ENCODE assay signal across 1 cellular context in the genomic region with DNA sequence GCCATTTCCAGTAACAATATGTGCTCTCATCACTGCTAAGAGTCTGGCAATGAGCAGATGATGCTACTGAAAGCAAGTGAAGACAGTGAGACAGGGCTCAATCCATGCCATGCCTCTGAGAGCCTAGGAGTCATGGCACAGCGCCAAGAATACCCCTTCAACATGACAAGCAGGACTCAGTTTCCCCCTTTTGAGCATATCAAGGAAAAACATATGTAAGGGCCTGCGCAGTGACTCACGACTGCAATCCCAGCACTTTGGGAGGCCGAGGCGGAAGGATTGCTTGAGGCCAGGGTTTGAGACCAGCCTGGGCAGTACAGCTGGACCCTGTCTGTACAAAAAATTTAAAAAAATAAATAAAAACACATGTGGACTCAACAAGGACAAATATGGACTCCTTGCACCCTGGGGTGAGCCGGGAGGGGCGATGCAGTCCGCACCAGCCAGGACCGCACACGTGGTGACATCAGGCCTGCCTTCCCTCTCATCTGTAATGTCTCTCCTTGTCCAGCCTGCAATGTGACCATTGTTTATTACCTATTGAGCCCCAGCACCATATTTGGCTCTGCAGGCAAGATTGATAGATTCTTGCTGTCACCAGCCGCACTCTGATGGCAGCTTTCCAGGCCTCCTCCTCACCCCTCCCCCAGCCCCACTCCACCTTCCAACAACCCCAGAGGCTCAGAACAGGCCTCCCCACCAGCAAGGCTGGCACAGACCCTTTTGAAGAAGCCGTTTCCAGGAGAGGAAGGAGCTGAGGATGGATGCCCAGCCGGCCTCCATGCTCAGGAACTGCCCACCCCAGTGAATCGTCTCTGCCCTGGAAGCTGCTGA.
A peak's percentile ranks its signal among the peaks of the same experiment; 100 is the strongest.
TF ChIP-seq lines count a peak whose summit lies in the region.

No MANE protein-coding gene starts in this region.

TF ChIP-seq in K562, 482 proteins besides CTCF, POLR2A, EP300 and RAD21 (continued from another document and continues in another):
- TF ChIP-seq, protein P1, sequence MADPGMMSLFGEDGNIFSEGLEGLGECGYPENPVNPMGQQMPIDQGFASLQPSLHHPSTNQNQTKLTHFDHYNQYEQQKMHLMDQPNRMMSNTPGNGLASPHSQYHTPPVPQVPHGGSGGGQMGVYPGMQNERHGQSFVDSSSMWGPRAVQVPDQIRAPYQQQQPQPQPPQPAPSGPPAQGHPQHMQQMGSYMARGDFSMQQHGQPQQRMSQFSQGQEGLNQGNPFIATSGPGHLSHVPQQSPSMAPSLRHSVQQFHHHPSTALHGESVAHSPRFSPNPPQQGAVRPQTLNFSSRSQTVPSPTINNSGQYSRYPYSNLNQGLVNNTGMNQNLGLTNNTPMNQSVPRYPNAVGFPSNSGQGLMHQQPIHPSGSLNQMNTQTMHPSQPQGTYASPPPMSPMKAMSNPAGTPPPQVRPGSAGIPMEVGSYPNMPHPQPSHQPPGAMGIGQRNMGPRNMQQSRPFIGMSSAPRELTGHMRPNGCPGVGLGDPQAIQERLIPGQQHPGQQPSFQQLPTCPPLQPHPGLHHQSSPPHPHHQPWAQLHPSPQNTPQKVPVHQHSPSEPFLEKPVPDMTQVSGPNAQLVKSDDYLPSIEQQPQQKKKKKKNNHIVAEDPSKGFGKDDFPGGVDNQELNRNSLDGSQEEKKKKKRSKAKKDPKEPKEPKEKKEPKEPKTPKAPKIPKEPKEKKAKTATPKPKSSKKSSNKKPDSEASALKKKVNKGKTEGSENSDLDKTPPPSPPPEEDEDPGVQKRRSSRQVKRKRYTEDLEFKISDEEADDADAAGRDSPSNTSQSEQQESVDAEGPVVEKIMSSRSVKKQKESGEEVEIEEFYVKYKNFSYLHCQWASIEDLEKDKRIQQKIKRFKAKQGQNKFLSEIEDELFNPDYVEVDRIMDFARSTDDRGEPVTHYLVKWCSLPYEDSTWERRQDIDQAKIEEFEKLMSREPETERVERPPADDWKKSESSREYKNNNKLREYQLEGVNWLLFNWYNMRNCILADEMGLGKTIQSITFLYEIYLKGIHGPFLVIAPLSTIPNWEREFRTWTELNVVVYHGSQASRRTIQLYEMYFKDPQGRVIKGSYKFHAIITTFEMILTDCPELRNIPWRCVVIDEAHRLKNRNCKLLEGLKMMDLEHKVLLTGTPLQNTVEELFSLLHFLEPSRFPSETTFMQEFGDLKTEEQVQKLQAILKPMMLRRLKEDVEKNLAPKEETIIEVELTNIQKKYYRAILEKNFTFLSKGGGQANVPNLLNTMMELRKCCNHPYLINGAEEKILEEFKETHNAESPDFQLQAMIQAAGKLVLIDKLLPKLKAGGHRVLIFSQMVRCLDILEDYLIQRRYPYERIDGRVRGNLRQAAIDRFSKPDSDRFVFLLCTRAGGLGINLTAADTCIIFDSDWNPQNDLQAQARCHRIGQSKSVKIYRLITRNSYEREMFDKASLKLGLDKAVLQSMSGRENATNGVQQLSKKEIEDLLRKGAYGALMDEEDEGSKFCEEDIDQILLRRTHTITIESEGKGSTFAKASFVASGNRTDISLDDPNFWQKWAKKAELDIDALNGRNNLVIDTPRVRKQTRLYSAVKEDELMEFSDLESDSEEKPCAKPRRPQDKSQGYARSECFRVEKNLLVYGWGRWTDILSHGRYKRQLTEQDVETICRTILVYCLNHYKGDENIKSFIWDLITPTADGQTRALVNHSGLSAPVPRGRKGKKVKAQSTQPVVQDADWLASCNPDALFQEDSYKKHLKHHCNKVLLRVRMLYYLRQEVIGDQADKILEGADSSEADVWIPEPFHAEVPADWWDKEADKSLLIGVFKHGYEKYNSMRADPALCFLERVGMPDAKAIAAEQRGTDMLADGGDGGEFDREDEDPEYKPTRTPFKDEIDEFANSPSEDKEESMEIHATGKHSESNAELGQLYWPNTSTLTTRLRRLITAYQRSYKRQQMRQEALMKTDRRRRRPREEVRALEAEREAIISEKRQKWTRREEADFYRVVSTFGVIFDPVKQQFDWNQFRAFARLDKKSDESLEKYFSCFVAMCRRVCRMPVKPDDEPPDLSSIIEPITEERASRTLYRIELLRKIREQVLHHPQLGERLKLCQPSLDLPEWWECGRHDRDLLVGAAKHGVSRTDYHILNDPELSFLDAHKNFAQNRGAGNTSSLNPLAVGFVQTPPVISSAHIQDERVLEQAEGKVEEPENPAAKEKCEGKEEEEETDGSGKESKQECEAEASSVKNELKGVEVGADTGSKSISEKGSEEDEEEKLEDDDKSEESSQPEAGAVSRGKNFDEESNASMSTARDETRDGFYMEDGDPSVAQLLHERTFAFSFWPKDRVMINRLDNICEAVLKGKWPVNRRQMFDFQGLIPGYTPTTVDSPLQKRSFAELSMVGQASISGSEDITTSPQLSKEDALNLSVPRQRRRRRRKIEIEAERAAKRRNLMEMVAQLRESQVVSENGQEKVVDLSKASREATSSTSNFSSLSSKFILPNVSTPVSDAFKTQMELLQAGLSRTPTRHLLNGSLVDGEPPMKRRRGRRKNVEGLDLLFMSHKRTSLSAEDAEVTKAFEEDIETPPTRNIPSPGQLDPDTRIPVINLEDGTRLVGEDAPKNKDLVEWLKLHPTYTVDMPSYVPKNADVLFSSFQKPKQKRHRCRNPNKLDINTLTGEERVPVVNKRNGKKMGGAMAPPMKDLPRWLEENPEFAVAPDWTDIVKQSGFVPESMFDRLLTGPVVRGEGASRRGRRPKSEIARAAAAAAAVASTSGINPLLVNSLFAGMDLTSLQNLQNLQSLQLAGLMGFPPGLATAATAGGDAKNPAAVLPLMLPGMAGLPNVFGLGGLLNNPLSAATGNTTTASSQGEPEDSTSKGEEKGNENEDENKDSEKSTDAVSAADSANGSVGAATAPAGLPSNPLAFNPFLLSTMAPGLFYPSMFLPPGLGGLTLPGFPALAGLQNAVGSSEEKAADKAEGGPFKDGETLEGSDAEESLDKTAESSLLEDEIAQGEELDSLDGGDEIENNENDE (IDR thresholded peaks at IDR 0.05; ENCODE audit: low read depth, low read length) = no peak
- TF ChIP-seq MYC (IDR thresholded peaks at IDR 0.05; ENCODE audit: low read depth, low read length) (peak; percentile 89), MYC (CRISPR knock-in tag; IDR thresholded peaks at IDR 0.05; ENCODE audit: borderline replicate concordance, low read depth) (no peak; the same call in 1 of the 2 replicates), CBX3 (IDR thresholded peaks at IDR 0.05; ENCODE audit: borderline replicate concordance in 1 of 2, low read length in 2 of 2) (0 out of 3 replicates have a peak, but pooled peaks of 1 of the 2 experiments have one; percentile 14), SRSF1 (IDR thresholded peaks at IDR 0.05; ENCODE audit: low read depth, low read length) (no peak), BACH1 (tag; IDR thresholded peaks at IDR 0.05) (peak; percentile 75; the same call in 1 of the 2 replicates), FOXP4 (CRISPR knock-in tag; IDR thresholded peaks at IDR 0.05; ENCODE audit: borderline replicate concordance) (no peak), TEAD2 (tag; IDR thresholded peaks at IDR 0.05) (no peak; the same call in 1 of the 2 replicates), ATF6 (CRISPR knock-in tag; IDR thresholded peaks at IDR 0.05) (no peak), TCF3 (CRISPR knock-in tag; IDR thresholded peaks at IDR 0.05) (peak; percentile 32; the same call in 1 of the 2 replicates), NUFIP1 (IDR thresholded peaks at IDR 0.05; ENCODE audit: partially characterized antibody) (no peak), ETV1 (tag; conservative IDR thresholded peaks at IDR 0.05; ENCODE audit: low read depth) (peak; percentile 51), ZBTB1 (CRISPR knock-in tag; IDR thresholded peaks at IDR 0.05; ENCODE audit: borderline replicate concordance, low read depth) (no peak), SMC3 (conservative IDR thresholded peaks at IDR 0.05; ENCODE audit: insufficient read depth, low read depth, low read length) (no peak), YBX1 (IDR thresholded peaks at IDR 0.05) (no peak), KLF16 (IDR thresholded peaks at IDR 0.05) (no peak), CREB3L1 (IDR thresholded peaks at IDR 0.05; ENCODE audit: borderline replicate concordance, low read depth) (no peak), HSF4 (CRISPR knock-in tag; IDR thresholded peaks at IDR 0.05; ENCODE audit: borderline replicate concordance) (no peak)
- TF ChIP-seq, protein P2, sequence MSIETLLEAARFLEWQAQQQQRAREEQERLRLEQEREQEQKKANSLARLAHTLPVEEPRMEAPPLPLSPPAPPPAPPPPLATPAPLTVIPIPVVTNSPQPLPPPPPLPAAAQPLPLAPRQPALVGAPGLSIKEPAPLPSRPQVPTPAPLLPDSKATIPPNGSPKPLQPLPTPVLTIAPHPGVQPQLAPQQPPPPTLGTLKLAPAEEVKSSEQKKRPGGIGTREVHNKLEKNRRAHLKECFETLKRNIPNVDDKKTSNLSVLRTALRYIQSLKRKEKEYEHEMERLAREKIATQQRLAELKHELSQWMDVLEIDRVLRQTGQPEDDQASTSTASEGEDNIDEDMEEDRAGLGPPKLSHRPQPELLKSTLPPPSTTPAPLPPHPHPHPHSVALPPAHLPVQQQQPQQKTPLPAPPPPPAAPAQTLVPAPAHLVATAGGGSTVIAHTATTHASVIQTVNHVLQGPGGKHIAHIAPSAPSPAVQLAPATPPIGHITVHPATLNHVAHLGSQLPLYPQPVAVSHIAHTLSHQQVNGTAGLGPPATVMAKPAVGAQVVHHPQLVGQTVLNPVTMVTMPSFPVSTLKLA (conservative IDR thresholded peaks at IDR 0.05) = peak; percentile 81 to 89
- TF ChIP-seq, protein P3, sequence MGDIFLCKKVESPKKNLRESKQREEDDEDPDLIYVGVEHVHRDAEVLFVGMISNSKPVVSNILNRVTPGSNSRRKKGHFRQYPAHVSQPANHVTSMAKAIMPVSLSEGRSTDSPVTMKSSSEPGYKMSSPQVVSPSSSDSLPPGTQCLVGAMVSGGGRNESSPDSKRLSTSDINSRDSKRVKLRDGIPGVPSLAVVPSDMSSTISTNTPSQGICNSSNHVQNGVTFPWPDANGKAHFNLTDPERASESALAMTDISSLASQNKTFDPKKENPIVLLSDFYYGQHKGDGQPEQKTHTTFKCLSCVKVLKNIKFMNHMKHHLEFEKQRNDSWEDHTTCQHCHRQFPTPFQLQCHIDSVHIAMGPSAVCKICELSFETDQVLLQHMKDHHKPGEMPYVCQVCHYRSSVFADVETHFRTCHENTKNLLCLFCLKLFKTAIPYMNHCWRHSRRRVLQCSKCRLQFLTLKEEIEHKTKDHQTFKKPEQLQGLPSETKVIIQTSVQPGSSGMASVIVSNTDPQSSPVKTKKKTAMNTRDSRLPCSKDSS (IDR thresholded peaks at IDR 0.05; ENCODE audit: low read depth, partially characterized antibody) = no peak
- TF ChIP-seq, protein P4, sequence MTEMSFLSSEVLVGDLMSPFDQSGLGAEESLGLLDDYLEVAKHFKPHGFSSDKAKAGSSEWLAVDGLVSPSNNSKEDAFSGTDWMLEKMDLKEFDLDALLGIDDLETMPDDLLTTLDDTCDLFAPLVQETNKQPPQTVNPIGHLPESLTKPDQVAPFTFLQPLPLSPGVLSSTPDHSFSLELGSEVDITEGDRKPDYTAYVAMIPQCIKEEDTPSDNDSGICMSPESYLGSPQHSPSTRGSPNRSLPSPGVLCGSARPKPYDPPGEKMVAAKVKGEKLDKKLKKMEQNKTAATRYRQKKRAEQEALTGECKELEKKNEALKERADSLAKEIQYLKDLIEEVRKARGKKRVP (CRISPR knock-in tag; IDR thresholded peaks at IDR 0.05) = no peak
